In the genomic region with DNA sequence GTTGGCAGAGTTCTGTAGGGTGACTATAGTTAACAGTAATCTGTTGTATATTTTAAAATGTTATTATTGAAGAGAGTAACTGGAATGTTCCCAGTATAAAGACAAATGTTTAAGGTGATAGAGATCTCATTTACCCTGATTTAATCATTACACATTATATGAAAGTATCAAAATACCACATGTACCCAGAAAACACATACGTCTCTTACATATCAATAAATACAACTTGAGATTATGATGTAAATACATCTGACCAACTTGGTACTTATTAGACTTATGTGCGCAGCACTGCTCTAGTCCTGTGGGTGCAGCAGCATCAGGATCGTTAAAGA, we compare ENCODE assay signal across 8 cellular contexts. TPM values are rescaled to one million over a fixed set of nuclear protein-coding genes. Genes with fewer than 3 reads are reported as not detected.
DNase-seq lines count a peak whose midpoint lies in the region; ATAC-seq and TF ChIP-seq lines count a peak whose summit lies in the region.

No MANE protein-coding gene starts in this region.

- H3K9ac ChIP-seq in SK-N-MC (ENCODE audit: insufficient read length): peak overlapping the region; percentile 97

- H3K4me3 ChIP-seq in GM08714 (ENCODE audit: low read length): peak overlapping the region; percentile 93
- H3K4me3 ChIP-seq in SK-N-MC: peak overlapping the region; percentile 96
- peak overlapping the region; percentile 93 for H3K4me3 ChIP-seq in fibroblast of mammary gland (ENCODE audit: control insufficient read depth, low read depth, low read length)
- H3K4me3 ChIP-seq in psoas muscle: peak overlapping the region; percentile 87

- peaks cover 35% of the 10 kb centered on the region for H3K4me1 ChIP-seq in psoas muscle

- ATAC-seq in psoas muscle (no peak), HG03378 (IDR thresholded peaks at IDR 0.05; ENCODE audit: unreplicated experiment) (no peak)

- H3K9me3 ChIP-seq in SK-N-MC (ENCODE audit: low read depth, low read length) (no peaks in the 10 kb centered on the region), psoas muscle (no peaks in the 10 kb centered on the region)

- DNase-seq in SK-N-MC (ENCODE audit: low read depth, low spot score) (no peak), fibroblast of mammary gland (ENCODE audit: low read depth) (no peak), psoas muscle (no peak), SKM-1 (lab: John Stamatoyannopoulos, UW; ENCODE audit: unreplicated experiment) (no peak), OCI-M1 (lab: John Stamatoyannopoulos, UW) (no peak)
- DNase-seq in effector CD8-positive, alpha-beta T cell (lab: John Stamatoyannopoulos, UW): no peak

- 0 to 2% (median 0%) methylated on average over 3 of the region's 3 CpGs for whole genome bisulfite sequencing in psoas muscle, 3 donors

- H3K36me3 ChIP-seq in SK-N-MC (ENCODE audit: insufficient read depth, low read length) (peaks cover 30% of the 10 kb centered on the region), psoas muscle (ENCODE audit: insufficient read depth in 1 of 2, low read depth in 1 of 2) (peaks cover 0 to 31% of the 10 kb centered on the region in 2 donors)

- H3K27ac ChIP-seq in SK-N-MC: peak overlapping the region; percentile 83
- H3K27ac ChIP-seq in psoas muscle: peak overlapping the region; percentile 96

- no peaks in the 10 kb centered on the region for H3K27me3 ChIP-seq in psoas muscle (ENCODE audit: insufficient read depth in 3 of 3, low read length in 2 of 3)

- intact Hi-C loops in psoas muscle (cut with DNase I): no loop called here

- TF ChIP-seq CTCF in fibroblast of mammary gland (conservative IDR thresholded peaks at IDR 0.05; ENCODE audit: control insufficient read depth, insufficient read depth, low read depth, low read length) (no peak), psoas muscle (IDR thresholded peaks at IDR 0.05) (no peak)

RNA-seq across cellular contexts. Expression of a gene that starts 0.7 kb away (rescaled TPM):
- total RNA-seq in psoas muscle: 100 to 1,000 TPM; 389 to 467 (median 417) TPM
- 100 to 1,000 TPM; 430 to 441 (median 432) TPM for polyA plus RNA-seq in psoas muscle

RNA-seq across cellular contexts. Expression of a gene that starts 20.2 kb away (rescaled TPM):
- under 1 TPM in 1 of 4 donors, not detected in 3; 0.12 TPM for total RNA-seq in psoas muscle
- under 1 TPM in 2 of 3 donors, not detected in 1; 0.01 TPM for polyA plus RNA-seq in psoas muscle
